In genomic region chr12:6851153-6851920, GRCh38 we compare ENCODE assay signal across 8 cellular contexts. TPM values are rescaled to one million over a fixed set of nuclear protein-coding genes. Genes with fewer than 3 reads are reported as not detected.
DNase-seq lines count a peak whose midpoint lies in the region; ATAC-seq and TF ChIP-seq lines count a peak whose summit lies in the region.

CDCA3 (minus strand) TSS chr12:6851286; CDS start chr12:6850952, 334 bp downstream.

- TF ChIP-seq CTCF in PC-9 (conservative IDR thresholded peaks at IDR 0.05), result no peak
- TF ChIP-seq CTCF in epithelial cell of proximal tubule (conservative IDR thresholded peaks at IDR 0.05; ENCODE audit: low read depth, low read length), result no peak

- POLR2A ChIA-PET in PC-9 (lab: Charles Lee; ENCODE audit: unreplicated experiment), result interaction anchor here (0.5 to 3.1 kb wide), 16 partner anchors 18 to 761 kb away, joined by 3 to 31 read pairs (median 5); partner anchors contain the start of genes GAPDH, LPCAT3, PTMS and SPSB2

- no peaks in the 10 kb centered on the region for H3K9me3 ChIP-seq in PC-9 (ENCODE audit: insufficient read depth, low read depth)

- no peaks in the 10 kb centered on the region for H3K9me2 ChIP-seq in PC-9 (ENCODE audit: insufficient read depth)

- peak; percentile 98 for DNase-seq in DMS153 (lab: John Stamatoyannopoulos, UW)
- peak; percentile 99 for DNase-seq in Jurkat, Clone E6-1 (ENCODE audit: low read depth, low spot score)
- DNase-seq in PC-9, result peak; percentile 97 to 99
- peak; percentile 84 for DNase-seq in activated T-cell treated with anti-CD3 and anti-CD28 coated beads, Interleukin-2, amount 50 U/mL, for 1 hour
- DNase-seq in epithelial cell of proximal tubule (ENCODE audit: low read depth), result peak; percentile 94
- peak; percentile 96 for DNase-seq in mucosa of gallbladder (ENCODE audit: low spot score)
- peak; percentile 83 to 87 for DNase-seq in stimulated activated CD8-positive, alpha-beta memory T cell treated with anti-CD3 and anti-CD28 coated beads, Interleukin-4, amount 100 ng/mL, for 4 hours (ENCODE audit: low read depth in 2 of 2, low spot score in 1 of 2)

- peaks cover 10% of the 10 kb centered on the region; the same call in 1 of the 2 replicates for H4K20me1 ChIP-seq in PC-9 (ENCODE audit: insufficient read depth)

- peak within 1 kb of the TSS; percentile 91 for H2AFZ ChIP-seq in PC-9

- peaks cover 10% of the 10 kb centered on the region for H3K36me3 ChIP-seq in PC-9 (ENCODE audit: low read depth)

- CTCF ChIA-PET in PC-9 (lab: Charles Lee), result interaction anchor here (0.6 to 2.0 kb wide), 10 partner anchors 15 to 167 kb away, joined by 3 to 17 read pairs (median 4); partner anchors contain the start of genes COPS7A, LPCAT3, MLF2 and PTMS

- intact Hi-C loops in PC-9 (cut with micrococcal nuclease; ENCODE audit: unreplicated experiment), result loop anchor here (1.0 to 5.0 kb wide), 5 partner anchors 22 to 284 kb away; partner anchors contain the start of genes NOP2 and SPSB2

- H3K4me3 ChIP-seq in Jurkat, Clone E6-1 (ENCODE audit: low read length), result peak within 1 kb of the TSS; percentile 92
- peak within 1 kb of the TSS; percentile 83 for H3K4me3 ChIP-seq in PC-9
- peak within 1 kb of the TSS; percentile 97 for H3K4me3 ChIP-seq in epithelial cell of proximal tubule (ENCODE audit: low read depth, low read length)

- H3K79me2 ChIP-seq in PC-9 (ENCODE audit: low read depth), result peaks cover 48% of the 10 kb centered on the region

- no peaks in the 10 kb centered on the region for H3K27me3 ChIP-seq in PC-9 (ENCODE audit: insufficient read depth, low read depth)

- H3F3A ChIP-seq in PC-9 (ENCODE audit: insufficient read depth, low read depth), result peaks cover 31% of the 10 kb centered on the region; the same call in 1 of the 2 replicates

- ATAC-seq in GM21619 (IDR thresholded peaks at IDR 0.05; ENCODE audit: unreplicated experiment), result peak; percentile 47

- H3K4me1 ChIP-seq in PC-9 (replicated peaks; ENCODE audit: insufficient read depth), result peaks cover 25% of the 10 kb centered on the region

- peak within 1 kb of the TSS; percentile 69 for H3K27ac ChIP-seq in PC-9

- H3K4me2 ChIP-seq in PC-9, result peak within 1 kb of the TSS; percentile 86

- no TSS peak for BruUV-seq in PC-9 (replicated peaks; lab: Mats Ljungman, UMichigan)

RNA-seq across cellular contexts. Expression of gene CDCA3, which starts in this region (rescaled TPM):
- polyA plus RNA-seq in Jurkat, Clone E6-1 (2012; ENCODE audit: insufficient read depth, insufficient read length), result 103 TPM
- total RNA-seq in PC-9 (2021), result 104 and 125 TPM in 2 replicates
- 85.0 and 97.4 TPM in 2 replicates for total RNA-seq in epithelial cell of proximal tubule
- 2.2 TPM for total RNA-seq in mucosa of gallbladder

Comparison
In these comparisons a context has a peak if more than half of its experiments do, and no peak if none do; other contexts are left out.
1. Peak in every context shown above with its lines: DNase-seq, ATAC-seq, H3K4me3 ChIP-seq and H3K27ac ChIP-seq.
2. RNA of gene CDCA3 (total RNA-seq): 104 to 125 TPM in PC-9 and 85.0 to 97.4 TPM in epithelial cell of proximal tubule; 2.2 TPM in mucosa of gallbladder (single experiment); every median in the first group is over 10 times any median in the second.